ENCODE assay signal across 1 cellular context in genomic region chr20:53080969-53081871, GRCh38.
TF ChIP-seq lines count a peak whose summit lies in the region.

No MANE protein-coding gene starts in this region.

TF ChIP-seq in HepG2, 621 proteins besides CTCF, POLR2A, EP300 and RAD21 (continued from another document and continues in another):
- TF ChIP-seq, protein P1, sequence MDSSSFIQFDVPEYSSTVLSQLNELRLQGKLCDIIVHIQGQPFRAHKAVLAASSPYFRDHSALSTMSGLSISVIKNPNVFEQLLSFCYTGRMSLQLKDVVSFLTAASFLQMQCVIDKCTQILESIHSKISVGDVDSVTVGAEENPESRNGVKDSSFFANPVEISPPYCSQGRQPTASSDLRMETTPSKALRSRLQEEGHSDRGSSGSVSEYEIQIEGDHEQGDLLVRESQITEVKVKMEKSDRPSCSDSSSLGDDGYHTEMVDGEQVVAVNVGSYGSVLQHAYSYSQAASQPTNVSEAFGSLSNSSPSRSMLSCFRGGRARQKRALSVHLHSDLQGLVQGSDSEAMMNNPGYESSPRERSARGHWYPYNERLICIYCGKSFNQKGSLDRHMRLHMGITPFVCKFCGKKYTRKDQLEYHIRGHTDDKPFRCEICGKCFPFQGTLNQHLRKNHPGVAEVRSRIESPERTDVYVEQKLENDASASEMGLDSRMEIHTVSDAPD (CRISPR knock-in tag; IDR thresholded peaks at IDR 0.05) = no peak; the same call in 1 of the 2 replicates
- TF ChIP-seq, protein P2, sequence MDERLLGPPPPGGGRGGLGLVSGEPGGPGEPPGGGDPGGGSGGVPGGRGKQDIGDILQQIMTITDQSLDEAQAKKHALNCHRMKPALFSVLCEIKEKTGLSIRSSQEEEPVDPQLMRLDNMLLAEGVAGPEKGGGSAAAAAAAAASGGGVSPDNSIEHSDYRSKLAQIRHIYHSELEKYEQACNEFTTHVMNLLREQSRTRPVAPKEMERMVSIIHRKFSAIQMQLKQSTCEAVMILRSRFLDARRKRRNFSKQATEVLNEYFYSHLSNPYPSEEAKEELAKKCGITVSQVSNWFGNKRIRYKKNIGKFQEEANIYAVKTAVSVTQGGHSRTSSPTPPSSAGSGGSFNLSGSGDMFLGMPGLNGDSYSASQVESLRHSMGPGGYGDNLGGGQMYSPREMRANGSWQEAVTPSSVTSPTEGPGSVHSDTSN (CRISPR knock-in tag; IDR thresholded peaks at IDR 0.05) = no peak
- no peak for TF ChIP-seq GRHL1 (CRISPR knock-in tag; conservative IDR thresholded peaks at IDR 0.05)
- TF ChIP-seq, protein P3, sequence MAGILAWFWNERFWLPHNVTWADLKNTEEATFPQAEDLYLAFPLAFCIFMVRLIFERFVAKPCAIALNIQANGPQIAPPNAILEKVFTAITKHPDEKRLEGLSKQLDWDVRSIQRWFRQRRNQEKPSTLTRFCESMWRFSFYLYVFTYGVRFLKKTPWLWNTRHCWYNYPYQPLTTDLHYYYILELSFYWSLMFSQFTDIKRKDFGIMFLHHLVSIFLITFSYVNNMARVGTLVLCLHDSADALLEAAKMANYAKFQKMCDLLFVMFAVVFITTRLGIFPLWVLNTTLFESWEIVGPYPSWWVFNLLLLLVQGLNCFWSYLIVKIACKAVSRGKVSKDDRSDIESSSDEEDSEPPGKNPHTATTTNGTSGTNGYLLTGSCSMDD (CRISPR knock-in tag; IDR thresholded peaks at IDR 0.05) = no peak
- no peak for TF ChIP-seq ZNF761 (CRISPR knock-in tag; conservative IDR thresholded peaks at IDR 0.05)
- no peak for TF ChIP-seq ZNF768 (CRISPR knock-in tag; IDR thresholded peaks at IDR 0.05)
- no peak for TF ChIP-seq ZNF543 (CRISPR knock-in tag; IDR thresholded peaks at IDR 0.05)
- TF ChIP-seq AHR (CRISPR knock-in tag; IDR thresholded peaks at IDR 0.05) = peak; percentile 72; the same call in 1 of the 2 replicates
- TF ChIP-seq IKZF1 (IDR thresholded peaks at IDR 0.05) = no peak
- TF ChIP-seq SIN3A (IDR thresholded peaks at IDR 0.05; ENCODE audit: borderline replicate concordance, low read depth, low read length) = peak; percentile 62; the same call in 1 of the 2 replicates
- no peak for TF ChIP-seq ZBTB8A (CRISPR knock-in tag; IDR thresholded peaks at IDR 0.05; ENCODE audit: borderline replicate concordance, low read depth)
- no peak for TF ChIP-seq RNF219 (CRISPR knock-in tag; IDR thresholded peaks at IDR 0.05)
- peak; percentile 80; the same call in 1 of the 2 replicates for TF ChIP-seq PPARG (CRISPR knock-in tag; conservative IDR thresholded peaks at IDR 0.05)
- TF ChIP-seq, protein P4, sequence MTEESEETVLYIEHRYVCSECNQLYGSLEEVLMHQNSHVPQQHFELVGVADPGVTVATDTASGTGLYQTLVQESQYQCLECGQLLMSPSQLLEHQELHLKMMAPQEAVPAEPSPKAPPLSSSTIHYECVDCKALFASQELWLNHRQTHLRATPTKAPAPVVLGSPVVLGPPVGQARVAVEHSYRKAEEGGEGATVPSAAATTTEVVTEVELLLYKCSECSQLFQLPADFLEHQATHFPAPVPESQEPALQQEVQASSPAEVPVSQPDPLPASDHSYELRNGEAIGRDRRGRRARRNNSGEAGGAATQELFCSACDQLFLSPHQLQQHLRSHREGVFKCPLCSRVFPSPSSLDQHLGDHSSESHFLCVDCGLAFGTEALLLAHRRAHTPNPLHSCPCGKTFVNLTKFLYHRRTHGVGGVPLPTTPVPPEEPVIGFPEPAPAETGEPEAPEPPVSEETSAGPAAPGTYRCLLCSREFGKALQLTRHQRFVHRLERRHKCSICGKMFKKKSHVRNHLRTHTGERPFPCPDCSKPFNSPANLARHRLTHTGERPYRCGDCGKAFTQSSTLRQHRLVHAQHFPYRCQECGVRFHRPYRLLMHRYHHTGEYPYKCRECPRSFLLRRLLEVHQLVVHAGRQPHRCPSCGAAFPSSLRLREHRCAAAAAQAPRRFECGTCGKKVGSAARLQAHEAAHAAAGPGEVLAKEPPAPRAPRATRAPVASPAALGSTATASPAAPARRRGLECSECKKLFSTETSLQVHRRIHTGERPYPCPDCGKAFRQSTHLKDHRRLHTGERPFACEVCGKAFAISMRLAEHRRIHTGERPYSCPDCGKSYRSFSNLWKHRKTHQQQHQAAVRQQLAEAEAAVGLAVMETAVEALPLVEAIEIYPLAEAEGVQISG (CRISPR knock-in tag; IDR thresholded peaks at IDR 0.05) = peak; percentile 72
- TF ChIP-seq DPF2 (CRISPR knock-in tag; IDR thresholded peaks at IDR 0.05; ENCODE audit: borderline replicate concordance, low read depth) = peak; percentile 94
- TF ChIP-seq, protein P5, sequence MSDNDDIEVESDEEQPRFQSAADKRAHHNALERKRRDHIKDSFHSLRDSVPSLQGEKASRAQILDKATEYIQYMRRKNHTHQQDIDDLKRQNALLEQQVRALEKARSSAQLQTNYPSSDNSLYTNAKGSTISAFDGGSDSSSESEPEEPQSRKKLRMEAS (IDR thresholded peaks at IDR 0.05) = peak; percentile 87
- no peak for TF ChIP-seq SYNCRIP (IDR thresholded peaks at IDR 0.05; ENCODE audit: insufficient read depth, low read depth, low read length)
- TF ChIP-seq ZNF7 (CRISPR knock-in tag; IDR thresholded peaks at IDR 0.05) = no peak
- TF ChIP-seq, protein P6, sequence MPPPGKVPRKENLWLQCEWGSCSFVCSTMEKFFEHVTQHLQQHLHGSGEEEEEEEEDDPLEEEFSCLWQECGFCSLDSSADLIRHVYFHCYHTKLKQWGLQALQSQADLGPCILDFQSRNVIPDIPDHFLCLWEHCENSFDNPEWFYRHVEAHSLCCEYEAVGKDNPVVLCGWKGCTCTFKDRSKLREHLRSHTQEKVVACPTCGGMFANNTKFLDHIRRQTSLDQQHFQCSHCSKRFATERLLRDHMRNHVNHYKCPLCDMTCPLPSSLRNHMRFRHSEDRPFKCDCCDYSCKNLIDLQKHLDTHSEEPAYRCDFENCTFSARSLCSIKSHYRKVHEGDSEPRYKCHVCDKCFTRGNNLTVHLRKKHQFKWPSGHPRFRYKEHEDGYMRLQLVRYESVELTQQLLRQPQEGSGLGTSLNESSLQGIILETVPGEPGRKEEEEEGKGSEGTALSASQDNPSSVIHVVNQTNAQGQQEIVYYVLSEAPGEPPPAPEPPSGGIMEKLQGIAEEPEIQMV (CRISPR knock-in tag; IDR thresholded peaks at IDR 0.05; ENCODE audit: low read depth) = no peak
- TF ChIP-seq, protein P7, sequence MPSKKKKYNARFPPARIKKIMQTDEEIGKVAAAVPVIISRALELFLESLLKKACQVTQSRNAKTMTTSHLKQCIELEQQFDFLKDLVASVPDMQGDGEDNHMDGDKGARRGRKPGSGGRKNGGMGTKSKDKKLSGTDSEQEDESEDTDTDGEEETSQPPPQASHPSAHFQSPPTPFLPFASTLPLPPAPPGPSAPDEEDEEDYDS (CRISPR knock-in tag; IDR thresholded peaks at IDR 0.05) = peak; percentile 75
- TF ChIP-seq RERE (CRISPR knock-in tag; IDR thresholded peaks at IDR 0.05; ENCODE audit: low read depth) = peak; percentile 93
- TF ChIP-seq ONECUT2 (CRISPR knock-in tag; IDR thresholded peaks at IDR 0.05) = peak; percentile 24; the same call in 1 of the 2 replicates
- peak; percentile 82 for TF ChIP-seq ZNF772 (CRISPR knock-in tag; IDR thresholded peaks at IDR 0.05)
- TF ChIP-seq SRF (IDR thresholded peaks at IDR 0.05; ENCODE audit: low read depth, low read length) = no peak
- TF ChIP-seq LCORL (IDR thresholded peaks at IDR 0.05) = no peak
- TF ChIP-seq LCORL (CRISPR knock-in tag; IDR thresholded peaks at IDR 0.05) = peak; percentile 56; the same call in 1 of the 2 replicates
- no peak for TF ChIP-seq NFE2L2 (IDR thresholded peaks at IDR 0.05; ENCODE audit: low read length)
- peak; percentile 99 for TF ChIP-seq JUND (CRISPR knock-in tag; IDR thresholded peaks at IDR 0.05)
- no peak for TF ChIP-seq ZNF816 (CRISPR knock-in tag; IDR thresholded peaks at IDR 0.05; ENCODE audit: borderline replicate concordance)
- TF ChIP-seq SP2 (CRISPR knock-in tag; IDR thresholded peaks at IDR 0.05) = no peak; the same call in 1 of the 2 replicates
- TF ChIP-seq POLR2G (IDR thresholded peaks at IDR 0.05; ENCODE audit: low read depth, low read length) = no peak; the same call in 1 of the 2 replicates
- TF ChIP-seq ZNF484 (CRISPR knock-in tag; IDR thresholded peaks at IDR 0.05; ENCODE audit: borderline replicate concordance, low read depth) = no peak
- no peak for TF ChIP-seq HNRNPUL1 (IDR thresholded peaks at IDR 0.05; ENCODE audit: low read depth, low read length)
- no peak for TF ChIP-seq KLF11 (CRISPR knock-in tag; IDR thresholded peaks at IDR 0.05)
- peak; percentile 85; the same call in 1 of the 2 replicates for TF ChIP-seq ZNF431 (CRISPR knock-in tag; IDR thresholded peaks at IDR 0.05; ENCODE audit: borderline replicate concordance, low read depth)
- no peak for TF ChIP-seq MTA3 (CRISPR knock-in tag; IDR thresholded peaks at IDR 0.05)
- TF ChIP-seq SOX13 (IDR thresholded peaks at IDR 0.05) = peak; percentile 93
- peak in 1 of 2 experiments; percentile 94; a peak in 2 of 4 replicates for TF ChIP-seq SOX13 (CRISPR knock-in tag; conservative IDR thresholded peaks at IDR 0.05 in 1 of 2, IDR thresholded peaks at IDR 0.05 in 1 of 2)
- TF ChIP-seq SMARCC2 (IDR thresholded peaks at IDR 0.05) = no peak
- TF ChIP-seq KAT2B (IDR thresholded peaks at IDR 0.05; ENCODE audit: borderline replicate concordance, low read depth, low read length) = no peak
- no peak for TF ChIP-seq NFE2 (CRISPR knock-in tag; IDR thresholded peaks at IDR 0.05)
- TF ChIP-seq TBX2 (CRISPR knock-in tag; IDR thresholded peaks at IDR 0.05; ENCODE audit: borderline replicate concordance) = peak; percentile 97
- TF ChIP-seq, protein P8, sequence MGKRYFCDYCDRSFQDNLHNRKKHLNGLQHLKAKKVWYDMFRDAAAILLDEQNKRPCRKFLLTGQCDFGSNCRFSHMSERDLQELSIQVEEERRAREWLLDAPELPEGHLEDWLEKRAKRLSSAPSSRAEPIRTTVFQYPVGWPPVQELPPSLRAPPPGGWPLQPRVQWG (CRISPR knock-in tag; IDR thresholded peaks at IDR 0.05; ENCODE audit: borderline replicate concordance, low read depth) = no peak
- peak; percentile 89 for TF ChIP-seq ZBTB25 (CRISPR knock-in tag; IDR thresholded peaks at IDR 0.05)
